ENCODE assay signal across 17 cellular contexts in the genomic region with DNA sequence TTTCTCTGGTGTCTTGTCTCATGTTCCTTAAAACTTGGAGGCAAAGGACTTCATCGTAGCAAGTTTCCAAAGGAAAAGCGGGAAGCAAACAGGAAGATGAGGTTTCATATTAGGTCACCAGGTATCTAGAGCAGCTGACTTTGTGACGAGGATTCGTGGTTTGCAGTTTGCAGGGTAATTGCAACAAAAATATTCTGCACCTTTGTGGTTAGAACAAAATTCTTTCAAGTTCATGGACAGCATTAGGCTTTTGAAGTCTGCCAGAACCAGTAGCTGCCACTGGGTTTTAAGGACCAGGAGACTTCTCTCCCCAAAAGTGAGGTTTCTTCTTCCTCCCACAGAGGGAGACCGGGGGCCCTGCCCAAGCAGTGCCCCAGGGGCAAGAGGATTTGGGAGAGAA.
"Had no signal": no experiment of that assay in that cellular context is flagged by ENCODE, and none has a peak within 500 bp of the region (broad histone marks: within the 10 kb centered on the region; RNA-seq: fewer than 3 reads in every experiment).

No MANE protein-coding gene starts in this region.

- H3K27me3 Mint-ChIP-seq: activated CD4-positive, alpha-beta memory T cell treated with anti-CD3 and anti-CD28 coated beads, Interleukin-2, amount 10 ng/mL, durations not matched to agents 7 days and 5 days; stimulated activated naive CD8-positive, alpha-beta T cell treated with anti-CD3 and anti-CD28 coated beads, Interleukin-15, amount 100 ng/mL, for 72 hours had no signal

- H3K4me2 ChIP-seq: hepatocyte, neural progenitor cell had no signal

- H2AFZ ChIP-seq: hepatocyte, neural progenitor cell had no signal

- ATAC-seq: activated T-cell treated with anti-CD3 and anti-CD28 coated beads, Interleukin-2, amount 50 U/mL, for 72 hours; stimulated activated naive CD8-positive, alpha-beta T cell treated with anti-CD3 and anti-CD28 coated beads, Interleukin-15, amount 100 ng/mL, for 72 hours had no signal

- H3K4me3 ChIP-seq: hepatocyte, neural progenitor cell, ovary, testis had no signal

- H3K36me3 ChIP-seq: ovary had no signal

- H3K4me3 Mint-ChIP-seq: activated CD4-positive, alpha-beta memory T cell treated with anti-CD3 and anti-CD28 coated beads, Interleukin-2, amount 10 ng/mL, durations not matched to agents 7 days and 5 days; neural progenitor cell had no signal

- H3K9ac ChIP-seq: neural progenitor cell had no signal

- H3K9me3 Mint-ChIP-seq: activated CD4-positive, alpha-beta memory T cell treated with anti-CD3 and anti-CD28 coated beads, Interleukin-2, amount 10 ng/mL, durations not matched to agents 7 days and 5 days; activated T-cell treated with anti-CD3 and anti-CD28 coated beads, Interleukin-2, amount 50 U/mL, for 72 hours; neural progenitor cell; stimulated activated naive CD8-positive, alpha-beta T cell treated with anti-CD3 and anti-CD28 coated beads, Interleukin-15, amount 100 ng/mL, for 72 hours had no signal

- H3K27ac Mint-ChIP-seq: activated CD4-positive, alpha-beta memory T cell treated with anti-CD3 and anti-CD28 coated beads, Interleukin-2, amount 10 ng/mL, durations not matched to agents 7 days and 5 days; activated T-cell treated with anti-CD3 and anti-CD28 coated beads, Interleukin-2, amount 50 U/mL, for 72 hours; neural progenitor cell had no signal

- H3K27ac ChIP-seq: hepatocyte, neural progenitor cell, ovary, testis, VCaP had no signal

- H3K27me3 ChIP-seq: hepatocyte, neural progenitor cell, ovary, testis had no signal

- DNase-seq: activated CD4-positive, alpha-beta memory T cell treated with anti-CD3 and anti-CD28 coated beads, Interleukin-2, amount 10 ng/mL, durations not matched to agents 7 days and 5 days; activated CD8-positive, alpha-beta memory T cell treated with anti-CD3 and anti-CD28 coated beads, Interleukin-2, amount 50 U/mL, for 4 hours; activated naive CD4-positive, alpha-beta T cell; activated T-cell treated with anti-CD3 and anti-CD28 coated beads, Interleukin-2, amount 50 U/mL, for 72 hours; caudate nucleus; effector memory CD4-positive, alpha-beta T cell; kidney; ovary; retina; stimulated activated CD4-positive, alpha-beta T cell treated with anti-CD3 and anti-CD28 coated beads, Interleukin-15, amount 100 ng/mL, for 24 hours; stimulated activated CD4-positive, alpha-beta T cell treated with anti-CD3 and anti-CD28 coated beads, Interleukin-4, amount 100 ng/mL, for 24 hours; stimulated activated naive CD8-positive, alpha-beta T cell treated with anti-CD3 and anti-CD28 coated beads, Interleukin-15, amount 100 ng/mL, for 72 hours; T1000; testis had no signal

- H3K9me3 ChIP-seq: ovary, testis had no signal
